ENCODE assay signal across 1 cellular context in the genomic region with DNA sequence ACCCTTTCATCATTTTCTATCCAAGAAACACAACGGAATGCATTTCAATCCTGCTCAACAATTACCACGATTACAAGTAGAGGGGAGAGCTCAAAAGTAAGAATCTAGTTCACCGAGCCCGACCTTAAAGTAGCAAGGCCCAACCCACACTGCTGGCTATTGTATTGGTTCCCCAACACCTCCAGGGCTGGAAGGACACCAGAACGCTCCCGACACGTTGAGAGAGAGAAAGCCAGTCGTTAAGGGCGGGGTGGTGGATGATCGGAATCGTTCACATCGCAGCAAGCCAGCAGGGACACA.
TF ChIP-seq lines count a peak whose summit lies in the region.

No MANE protein-coding gene starts in this region.

TF ChIP-seq in IMR-90, 13 proteins besides CTCF, POLR2A, EP300 and RAD21 (continued from another document):
- TF ChIP-seq MAFK (IDR thresholded peaks at IDR 0.05; ENCODE audit: low read depth, low read length) = no peak
